ENCODE assay signal across 20 cellular contexts in the genomic region with DNA sequence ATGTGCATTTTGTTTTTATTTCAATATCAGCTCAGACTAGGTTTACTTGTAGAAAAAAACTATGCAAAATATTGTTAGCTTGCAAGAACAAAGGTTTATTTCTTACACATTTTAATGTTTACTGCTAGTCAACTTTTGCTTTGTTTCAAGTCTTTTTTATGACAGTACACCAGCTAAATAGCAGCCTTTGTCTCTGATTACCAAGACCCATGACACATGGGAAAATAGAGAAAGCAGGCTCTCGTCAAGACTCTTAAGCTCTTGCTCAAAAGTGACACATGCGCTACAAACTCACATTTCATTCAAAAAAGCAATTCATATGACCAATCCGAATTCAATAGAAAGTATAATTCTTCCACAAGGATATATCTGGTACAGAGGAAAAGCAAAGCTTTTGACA.
DNase-seq lines count a peak whose midpoint lies in the region; FAIRE-seq lines count a peak whose summit lies in the region.
"Had no signal": no experiment of that assay in that cellular context is flagged by ENCODE, and none has a peak within 500 bp of the region (broad histone marks: within the 10 kb centered on the region; RNA-seq: fewer than 3 reads in every experiment).

No MANE protein-coding gene starts in this region.

- DNase-seq in LHCN-M2 (ENCODE audit: low read depth) (peak; percentile 9), globus pallidus (ENCODE audit: low spot score) (peak; percentile 5), pons (ENCODE audit: low spot score) (peak; percentile 59), RCC 7860 (ENCODE audit: low spot score) (no peak), NCI-H345 treated with DMSO at 0.1 percent for 48 hours (lab: John Stamatoyannopoulos, UW; ENCODE audit: unreplicated experiment) (no peak), H4 (ENCODE audit: low spot score) (no peak)
- DNase-seq: 8988T; ACHN; AML-193; BE2C; Caco-2; CD4-positive, alpha-beta T cell; DMS153; DND-41; GOT3; H7; HCEC 1CT had no signal

- no peak for FAIRE-seq in RCC 7860 (lab: Jason Lieb, UNC)
- FAIRE-seq: A549, G401.6, GM12892 had no signal

Comparison
In these comparisons a context has a peak if more than half of its experiments do, and no peak if none do; other contexts are left out.
1. DNase-seq: peak in LHCN-M2 (single experiment), globus pallidus (single experiment) and pons (single experiment); none in RCC 7860 (single experiment), NCI-H345 treated with DMSO at 0.1 percent for 48 hours (single experiment) and H4 (single experiment).